8 cellular contexts compared by ENCODE assay signal in genomic region chr5:82349651-82350050, GRCh38.
A peak's percentile ranks its signal among the peaks of the same experiment; 100 is the strongest.
DNase-seq lines count a peak whose midpoint lies in the region; ATAC-seq, FAIRE-seq and TF ChIP-seq lines count a peak whose summit lies in the region.

No MANE protein-coding gene starts in this region.

- POLR2A ChIA-PET in Panc1 (lab: Charles Lee), result no interaction called here

- intact Hi-C loops in Right ventricle myocardium inferior (cut with DNase I), result loop anchor here (5.0 kb wide), 2 partner anchors 37 to 1123 kb away; partner anchors contain the start of gene VCAN
- intact Hi-C loops in left ventricle myocardium superior (cut with micrococcal nuclease), result loop anchor here (5.0 to 10.0 kb wide), 3 partner anchors 288 to 1215 kb away; no protein-coding TSS in a partner anchor
- intact Hi-C loops in Panc1 (cut with micrococcal nuclease; ENCODE audit: unreplicated experiment), result loop anchor here (2.0 to 10.0 kb wide), 3 partner anchors 285 to 1213 kb away; no protein-coding TSS in a partner anchor

- H3K4me3 Mint-ChIP-seq in osteocyte (ENCODE audit: unreplicated experiment), result no peak overlapping the region

- CTCF ChIA-PET in Panc1 (lab: Charles Lee), result no interaction called here

- no peaks in the 10 kb centered on the region for H3K27me3 ChIP-seq in Panc1 (ENCODE audit: control insufficient read depth, insufficient read depth, low read length)
- no peaks in the 10 kb centered on the region for H3K27me3 ChIP-seq in bronchial epithelial cell (ENCODE audit: control insufficient read depth, insufficient read depth, low read length)

- H3K4me1 Mint-ChIP-seq in osteocyte (ENCODE audit: unreplicated experiment), result peaks cover 56% of the 10 kb centered on the region

- BruUV-seq in Panc1 (replicated peaks; lab: Mats Ljungman, UMichigan), result no TSS peak

- ATAC-seq in Right ventricle myocardium inferior, result no peak
- no peak for ATAC-seq in left ventricle myocardium superior
- ATAC-seq in Panc1, result no peak
- no peak for ATAC-seq in HG02870 (IDR thresholded peaks at IDR 0.05; ENCODE audit: unreplicated experiment)
- ATAC-seq in GM18502 (IDR thresholded peaks at IDR 0.05; ENCODE audit: poor library complexity, unreplicated experiment), result no peak
- no peak for ATAC-seq in GM21367 (IDR thresholded peaks at IDR 0.05; ENCODE audit: unreplicated experiment)

- no peaks in the 10 kb centered on the region for H3K27me3 Mint-ChIP-seq in osteocyte (ENCODE audit: unreplicated experiment)

- no peaks in the 10 kb centered on the region for H3K4me1 ChIP-seq in Panc1 (ENCODE audit: control insufficient read depth, insufficient read depth, low read length)

- no peaks in the 10 kb centered on the region for H3K9me3 ChIP-seq in Panc1 (ENCODE audit: control insufficient read depth, insufficient read depth, low read depth, low read length)

- H3K36me3 Mint-ChIP-seq in osteocyte (ENCODE audit: unreplicated experiment), result no peaks in the 10 kb centered on the region

- peak; percentile 59 for DNase-seq in Right ventricle myocardium inferior (ENCODE audit: missing footprints)
- DNase-seq in left ventricle myocardium superior, result no peak
- no peak for DNase-seq in Panc1 (ENCODE audit: low read depth, low spot score)
- DNase-seq in bronchial epithelial cell (ENCODE audit: low read depth), result peak; percentile 28
- no peak for DNase-seq in osteocyte (ENCODE audit: extremely low spot score, unreplicated experiment)

- no peak overlapping the region for H3K27ac Mint-ChIP-seq in osteocyte (ENCODE audit: unreplicated experiment)

- H3K27ac ChIP-seq in Panc1 (ENCODE audit: low read length), result no peak overlapping the region

- no peaks in the 10 kb centered on the region for H3K36me3 ChIP-seq in Panc1 (ENCODE audit: control insufficient read depth, insufficient read depth, low read length)
- H3K36me3 ChIP-seq in bronchial epithelial cell (ENCODE audit: control insufficient read depth, insufficient read depth, low read length), result no peaks in the 10 kb centered on the region

- no peaks in the 10 kb centered on the region for H3K9me3 Mint-ChIP-seq in osteocyte (ENCODE audit: unreplicated experiment)

- no peak overlapping the region for H3K4me3 ChIP-seq in Panc1 (ENCODE audit: low read depth in 2 of 2, low read length in 2 of 2)
- no peak overlapping the region for H3K4me3 ChIP-seq in bronchial epithelial cell (ENCODE audit: low read depth, low read length)

- FAIRE-seq in bronchial epithelial cell (lab: Jason Lieb, UNC), result no peak

- in situ Hi-C loops in Panc1 (cut with HindIII; ENCODE audit: low pct_unique_long_range_greater_than_20kb, low sequenced_read_pairs), result no loop called here

- TF ChIP-seq CTCF in Panc1 (IDR thresholded peaks at IDR 0.05) (peak; percentile 61), bronchial epithelial cell (IDR thresholded peaks at IDR 0.05; ENCODE audit: insufficient read depth, low read length, severe bottlenecking) (peak; percentile 65), osteocyte (IDR thresholded peaks at IDR 0.05) (peak; percentile 45)

Comparison
In these comparisons a context has a peak if more than half of its experiments do, and no peak if none do; other contexts are left out.
1. DNase-seq: peak in Right ventricle myocardium inferior (single experiment) and bronchial epithelial cell (single experiment); none in left ventricle myocardium superior (single experiment), Panc1 (single experiment) and osteocyte (single experiment).
2. Peak in every context shown above with its lines, with median percentiles within 50 percentile points of each other: CTCF ChIP-seq.